In genomic region chr11:116232364-116232801, GRCh38 we compare ENCODE assay signal across 23 cellular contexts.
DNase-seq lines count a peak whose midpoint lies in the region; ATAC-seq and TF ChIP-seq lines count a peak whose summit lies in the region.
"Had no signal": no experiment of that assay in that cellular context is flagged by ENCODE, and none has a peak within 500 bp of the region (broad histone marks: within the 10 kb centered on the region; RNA-seq: fewer than 3 reads in every experiment).

No MANE protein-coding gene starts in this region.

- H3K9me3 ChIP-seq in uterus (no peaks in the 10 kb centered on the region), HAP-1 (no peaks in the 10 kb centered on the region)
- H3K9me3 ChIP-seq: ascending aorta, colonic mucosa, thyroid gland had no signal

- H3K27me3 ChIP-seq in uterus (no peaks in the 10 kb centered on the region), HAP-1 (ENCODE audit: low read depth) (no peaks in the 10 kb centered on the region)
- H3K27me3 ChIP-seq: ascending aorta, colonic mucosa, thyroid gland had no signal

- TF ChIP-seq CTCF in uterus (IDR thresholded peaks at IDR 0.05), result no peak

- H3K36me3 ChIP-seq in uterus (no peaks in the 10 kb centered on the region), HAP-1 (replicated peaks) (no peaks in the 10 kb centered on the region)
- H3K36me3 ChIP-seq: ascending aorta, colonic mucosa, thyroid gland had no signal

- TF ChIP-seq POLR2A in uterus (IDR thresholded peaks at IDR 0.05), result no peak

- in situ Hi-C loops in HAP-1 (cut with MboI; ENCODE audit: low sequenced_read_pairs), result no loop called here

- H3K4me1 ChIP-seq in uterus (no peaks in the 10 kb centered on the region), HAP-1 (no peaks in the 10 kb centered on the region)
- H3K4me1 ChIP-seq: ascending aorta, colonic mucosa, parathyroid adenoma, thyroid gland had no signal

- peak overlapping the region in 1 of 2 donors; percentile 50 for H3K27ac ChIP-seq in uterus
- H3K27ac ChIP-seq: ascending aorta, colonic mucosa, parathyroid adenoma, thyroid gland had no signal

- peak; percentile 95 for ATAC-seq in left colon
- no peak for ATAC-seq in GM19023 (IDR thresholded peaks at IDR 0.05; ENCODE audit: unreplicated experiment)
- ATAC-seq: K562; left lobe of liver; stimulated activated effector memory CD8-positive, alpha-beta T cell treated with anti-CD3 and anti-CD28 coated beads, Interleukin-12 subunit alpha, Interleukin-12 subunit beta, amount 100 ng/mL, for 72 hours had no signal

- intact Hi-C loops in left colon (cut with DNase I, micrococcal nuclease), result no loop called here
- intact Hi-C loops in uterus (cut with DNase I; ENCODE audit: low total_unique reads), result no loop called here

- H3K4me3 ChIP-seq in uterus (no peak overlapping the region), HAP-1 (no peak overlapping the region)
- H3K4me3 ChIP-seq: ascending aorta, colonic mucosa, K562, skin epidermis, thyroid gland had no signal

- DNase-seq in NCI-H2171 treated with DMSO at 0.1 percent for 48 hours (lab: John Stamatoyannopoulos, UW) (peak; percentile 28), NCI-H2171 (lab: John Stamatoyannopoulos, UW) (no peak), NCI-H446 treated with DMSO at 0.1 percent for 48 hours (lab: John Stamatoyannopoulos, UW) (peak; percentile 95), left colon (no peak), uterus (peak; percentile 24 to 34), HAP-1 (ENCODE audit: low spot score in 2 of 2) (no peak)
- DNase-seq in activated CD8-positive, alpha-beta memory T cell treated with anti-CD3 and anti-CD28 coated beads, Interleukin-2, amount 50 U/mL, for 48 hours, result no peak
- DNase-seq: activated CD4-positive, alpha-beta T cell treated with anti-CD3 and anti-CD28 coated beads for 48 hours; activated naive CD4-positive, alpha-beta T cell; colonic mucosa; foreskin fibroblast; GOT3; NCI-H1092; NCI-H774; RPMI8226; thyroid gland had no signal

Comparison
In these comparisons a context has a peak if more than half of its experiments do, and no peak if none do; other contexts are left out.
1. DNase-seq: peak in NCI-H2171 treated with DMSO at 0.1 percent for 48 hours (single experiment), NCI-H446 treated with DMSO at 0.1 percent for 48 hours (single experiment) and uterus (2 of 2); none in NCI-H2171 (single experiment), left colon (0 of 2), activated CD8-positive, alpha-beta memory T cell treated with anti-CD3 and anti-CD28 coated beads, Interleukin-2, amount 50 U/mL, for 48 hours (single experiment) and HAP-1 (0 of 2).